1 cellular context compared by ENCODE assay signal in the genomic region with DNA sequence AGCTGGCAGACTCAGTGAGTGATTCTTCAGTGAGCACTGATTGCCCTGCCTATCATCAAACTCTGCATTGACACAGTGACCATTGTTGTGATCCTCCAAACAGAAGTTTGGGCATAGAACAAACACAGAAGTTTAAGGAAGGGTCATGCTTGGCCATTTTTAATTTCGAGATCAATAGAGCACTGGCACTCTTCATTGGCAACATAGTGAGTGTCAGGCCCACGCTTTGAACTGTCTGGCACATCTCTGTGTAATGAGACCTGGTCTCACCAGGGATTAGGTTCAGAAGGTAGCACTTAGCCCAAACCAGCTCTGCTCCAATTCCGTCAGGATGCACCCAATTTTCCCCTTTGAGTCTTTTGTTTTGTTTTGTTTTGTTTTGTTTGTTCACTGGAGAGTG.
TF ChIP-seq lines count a peak whose summit lies in the region.

No MANE protein-coding gene starts in this region.

TF ChIP-seq in IMR-90, 13 proteins besides CTCF, POLR2A, EP300 and RAD21 (continued from another document):
- TF ChIP-seq ELK1 (IDR thresholded peaks at IDR 0.05; ENCODE audit: borderline replicate concordance, low read depth, low read length) (no peak), CHD1 (IDR thresholded peaks at IDR 0.05; ENCODE audit: low read depth, low read length) (no peak), MXI1 (IDR thresholded peaks at IDR 0.05; ENCODE audit: borderline replicate concordance, low read depth, low read length) (no peak), BHLHE40 (IDR thresholded peaks at IDR 0.05; ENCODE audit: low read depth, low read length) (no peak), MAZ (IDR thresholded peaks at IDR 0.05; ENCODE audit: borderline replicate concordance, low read depth, low read length) (no peak)
